15 cellular contexts compared by ENCODE assay signal in the genomic region with DNA sequence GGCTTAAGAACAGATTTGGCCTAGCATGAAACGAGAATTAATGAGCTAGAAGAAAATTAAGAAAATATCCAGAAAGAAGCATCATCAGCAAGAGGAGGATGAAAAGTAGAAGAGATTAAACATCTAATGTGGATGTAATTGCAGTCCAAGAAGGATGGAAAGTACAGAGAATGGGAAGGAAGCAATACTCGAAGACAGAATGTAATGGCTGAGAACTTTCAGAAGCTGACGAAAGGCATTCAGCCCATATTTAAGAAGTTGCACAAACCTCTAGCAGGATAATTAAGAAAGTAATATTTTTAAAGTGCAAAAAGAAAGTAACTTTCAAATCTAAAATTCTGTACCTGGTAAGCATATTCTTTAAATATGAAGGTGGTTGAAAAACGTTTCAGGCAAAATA.
DNase-seq lines count a peak whose midpoint lies in the region; ATAC-seq, FAIRE-seq and TF ChIP-seq lines count a peak whose summit lies in the region.
"Had no signal": no experiment of that assay in that cellular context is flagged by ENCODE, and none has a peak within 500 bp of the region (broad histone marks: within the 10 kb centered on the region; RNA-seq: fewer than 3 reads in every experiment).

No MANE protein-coding gene starts in this region.

- TF ChIP-seq CTCF in HepG2 (CRISPR knock-in tag; IDR thresholded peaks at IDR 0.05) (no peak), right lobe of liver (IDR thresholded peaks at IDR 0.05) (no peak), WTC11 (IDR thresholded peaks at IDR 0.05) (no peak), endothelial cell (IDR thresholded peaks at IDR 0.05; ENCODE audit: unreplicated experiment) (no peak)

- H3K4me1 Mint-ChIP-seq in WTC11 (no peaks in the 10 kb centered on the region), endothelial cell (ENCODE audit: unreplicated experiment) (no peaks in the 10 kb centered on the region)
- H3K4me1 Mint-ChIP-seq: CD4-positive, alpha-beta memory T cell had no signal

- H3K4me3 ChIP-seq in HepG2 (replicated peaks in 1 of 3; ENCODE audit: insufficient read depth in 1 of 3, low read depth in 2 of 3, low read length in 3 of 3), result no peak overlapping the region
- H3K4me3 ChIP-seq in right lobe of liver, result no peak overlapping the region
- H3K4me3 ChIP-seq in Karpas-422 (ENCODE audit: low read length), result no peak overlapping the region
- H3K4me3 ChIP-seq: GM12878 had no signal

- H3K4me3 Mint-ChIP-seq in WTC11 (no peak overlapping the region), endothelial cell (ENCODE audit: unreplicated experiment) (peak overlapping the region; percentile 34)
- H3K4me3 Mint-ChIP-seq: CD4-positive, alpha-beta memory T cell had no signal

- TF ChIP-seq RAD21 in HepG2 (CRISPR knock-in tag; IDR thresholded peaks at IDR 0.05), result no peak

- H4K20me1 ChIP-seq in HepG2 (ENCODE audit: insufficient read depth, low read length) (no peaks in the 10 kb centered on the region), Karpas-422 (ENCODE audit: insufficient read depth, low read depth, low read length) (no peaks in the 10 kb centered on the region)

- peaks cover 26% of the 10 kb centered on the region for H3K9me3 Mint-ChIP-seq in WTC11
- H3K9me3 Mint-ChIP-seq in endothelial cell (ENCODE audit: unreplicated experiment), result no peaks in the 10 kb centered on the region

- H3K4me1 ChIP-seq in HepG2 (ENCODE audit: insufficient read depth, low read length), result no peaks in the 10 kb centered on the region
- no peaks in the 10 kb centered on the region for H3K4me1 ChIP-seq in right lobe of liver
- no peaks in the 10 kb centered on the region for H3K4me1 ChIP-seq in Karpas-422 (ENCODE audit: low read length)

- H3K27me3 Mint-ChIP-seq in WTC11 (ENCODE audit: low read depth), result no peaks in the 10 kb centered on the region
- peaks cover 2% of the 10 kb centered on the region for H3K27me3 Mint-ChIP-seq in endothelial cell (ENCODE audit: unreplicated experiment)
- H3K27me3 Mint-ChIP-seq: CD4-positive, alpha-beta memory T cell had no signal

- ATAC-seq in HepG2 (no peak), right lobe of liver (no peak), WTC11 (no peak)
- ATAC-seq: GM12878 had no signal

- 98% methylated on average over 4 of the region's 4 CpGs for whole genome bisulfite sequencing in HepG2 (ENCODE audit: low lambda C conversion rate)
- 87% methylated on average over 4 of the region's 4 CpGs for WGBS in right lobe of liver (ENCODE audit: insufficient coverage, low coverage, low lambda C conversion rate, missing lambda C conversion rate)

- H3K27me3 ChIP-seq in HepG2 (ENCODE audit: control insufficient read depth in 1 of 2, insufficient read depth in 2 of 2, low read length in 2 of 2) (no peaks in the 10 kb centered on the region), right lobe of liver (no peaks in the 10 kb centered on the region), Karpas-422 (ENCODE audit: low read length) (no peaks in the 10 kb centered on the region)

- no peak for DNase-seq in HepG2 (ENCODE audit: low spot score)
- no peak for DNase-seq in right lobe of liver
- DNase-seq in WTC11 (ENCODE audit: low spot score), result no peak
- no peak for DNase-seq in endothelial cell (ENCODE audit: low spot score)
- no peak for DNase-seq in Karpas-422
- DNase-seq in islet precursor cell, result no peak
- DNase-seq: C1 segment of cervical spinal cord; Calu3; CD4-positive, alpha-beta memory T cell; COR-L47; DMS53; DMS79 treated with DMSO at 0.1 percent for 48 hours; H7; HCEC 1CT had no signal

- H3K4me2 ChIP-seq in HepG2 (ENCODE audit: low read depth, low read length), result no peak overlapping the region
- H3K4me2 ChIP-seq in Karpas-422 (ENCODE audit: low read depth, low read length, poor library complexity, severe bottlenecking), result no peak overlapping the region

- no peaks in the 10 kb centered on the region for H3K9me2 ChIP-seq in Karpas-422 (replicated peaks; ENCODE audit: insufficient read depth, low read length)

- peaks cover 91% of the 10 kb centered on the region for H3K36me3 Mint-ChIP-seq in WTC11
- H3K36me3 Mint-ChIP-seq in endothelial cell (ENCODE audit: low read depth, unreplicated experiment), result peaks cover 61% of the 10 kb centered on the region

- H3K36me3 ChIP-seq in HepG2 (replicated peaks in 1 of 2; ENCODE audit: control insufficient read depth in 1 of 2, insufficient read depth in 2 of 2, low read length in 2 of 2) (peaks cover 17 to 74% of the 10 kb centered on the region in 2 experiments), right lobe of liver (peaks cover 0 to 29% (median 14%) of the 10 kb centered on the region in 4 donors), Karpas-422 (ENCODE audit: insufficient read depth, low read length) (peaks cover 68% of the 10 kb centered on the region)

- peaks cover 2% of the 10 kb centered on the region; the same call in 1 of the 2 replicates for H3K9me3 ChIP-seq in HepG2 (ENCODE audit: low read length)
- H3K9me3 ChIP-seq in right lobe of liver, result no peaks in the 10 kb centered on the region
- peaks cover 5% of the 10 kb centered on the region; the same call in 1 of the 2 replicates for H3K9me3 ChIP-seq in Karpas-422 (ENCODE audit: low read length)

- H3K27ac ChIP-seq in HepG2 (ENCODE audit: extremely low read length, insufficient read depth, low read length), result peak overlapping the region; percentile 1
- H3K27ac ChIP-seq in right lobe of liver, result no peak overlapping the region
- H3K27ac ChIP-seq in Karpas-422 (ENCODE audit: low read length), result no peak overlapping the region

- TF ChIP-seq EP300 in HepG2 (IDR thresholded peaks at IDR 0.05; ENCODE audit: low read depth in 2 of 2, low read length in 2 of 2) (no peak), HepG2 (CRISPR knock-in tag; IDR thresholded peaks at IDR 0.05; ENCODE audit: borderline replicate concordance) (no peak)

- CTCF ChIA-PET in HepG2 (lab: Yijun Ruan, JAX; ENCODE audit: low intra/inter-chr PET ratio, low total read pairs), result no interaction called here
- CTCF ChIA-PET in WTC11 (lab: Charles Lee), result no interaction called here

- POLR2A ChIA-PET in HepG2 (lab: Yijun Ruan, JAX) (no interaction called here), WTC11 (lab: Charles Lee) (no interaction called here)

- H3K79me2 ChIP-seq in HepG2 (ENCODE audit: insufficient read depth, low read length) (peaks cover 47% of the 10 kb centered on the region), Karpas-422 (ENCODE audit: low read length) (peaks cover 16% of the 10 kb centered on the region)

- intact Hi-C loops in HepG2 (cut with micrococcal nuclease; ENCODE audit: unreplicated experiment) (loop anchor here (5.0 kb wide), 1 partner anchor 58 kb away; the partner anchor contains the start of gene TRIM24), right lobe of liver (cut with DNase I) (no loop called here)

- H3K9ac ChIP-seq in HepG2 (ENCODE audit: insufficient read depth, low read depth, low read length), result no peak overlapping the region
- H3K9ac ChIP-seq in Karpas-422 (ENCODE audit: low read length), result no peak overlapping the region

- TF ChIP-seq POLR2A in HepG2 (IDR thresholded peaks at IDR 0.05; ENCODE audit: insufficient read depth in 1 of 2, low read depth in 2 of 2, low read length in 2 of 2), result no peak
- TF ChIP-seq POLR2A in right lobe of liver (IDR thresholded peaks at IDR 0.05), result no peak

- FAIRE-seq in HepG2 (lab: Jason Lieb, UNC), result no peak
- FAIRE-seq: GM12878 had no signal

- H3K27ac Mint-ChIP-seq in WTC11, result peak overlapping the region; percentile 11; the same call in 1 of the 2 replicates
- H3K27ac Mint-ChIP-seq in endothelial cell (ENCODE audit: unreplicated experiment), result no peak overlapping the region

- no TSS peak for BruUV-seq in HepG2 (replicated peaks; lab: Mats Ljungman, UMichigan)

- in situ Hi-C loops in HepG2 (cut with HindIII; ENCODE audit: extremely low pct_ligation_motif_present, low pct_unique_long_range_greater_than_20kb), result no loop called here

- no peak overlapping the region for H2AFZ ChIP-seq in HepG2 (ENCODE audit: low read length)
- H2AFZ ChIP-seq in Karpas-422 (ENCODE audit: low read length), result no peak overlapping the region

TF ChIP-seq in HepG2, 621 proteins besides CTCF, POLR2A, EP300 and RAD21:
- TF ChIP-seq ZNF841 (CRISPR knock-in tag; IDR thresholded peaks at IDR 0.05; ENCODE audit: borderline replicate concordance) (no peak), POLR2AphosphoS2 (IDR thresholded peaks at IDR 0.05; ENCODE audit: low read depth, low read length) (no peak), ZNF138 (CRISPR knock-in tag; IDR thresholded peaks at IDR 0.05; ENCODE audit: low read depth) (no peak), ZNF451 (CRISPR knock-in tag; IDR thresholded peaks at IDR 0.05) (no peak), HNRNPUL1 (IDR thresholded peaks at IDR 0.05; ENCODE audit: low read depth, low read length) (no peak), POLR2AphosphoS5 (IDR thresholded peaks at IDR 0.05; ENCODE audit: low read depth, low read length) (0 out of 2 replicates have a peak, but pooled peaks have one; percentile 15), RBM22 (optimal IDR thresholded peaks at IDR 0.05; ENCODE audit: low read length) (peak; percentile 93)

TF ChIP-seq in WTC11, 78 proteins besides CTCF, POLR2A, EP300 and RAD21 (continues in another document):
- TF ChIP-seq NFE2L1 (CRISPR knock-in tag; IDR thresholded peaks at IDR 0.05) (no peak), ETV6 (CRISPR knock-in tag; IDR thresholded peaks at IDR 0.05) (no peak), RELA (CRISPR knock-in tag; IDR thresholded peaks at IDR 0.05; ENCODE audit: borderline replicate concordance) (no peak), ELF4 (CRISPR knock-in tag; IDR thresholded peaks at IDR 0.05; ENCODE audit: low read depth) (no peak), NR1H2 (CRISPR knock-in tag; IDR thresholded peaks at IDR 0.05) (no peak), ATF6 (CRISPR knock-in tag; IDR thresholded peaks at IDR 0.05) (no peak)
- TF ChIP-seq, protein P1, sequence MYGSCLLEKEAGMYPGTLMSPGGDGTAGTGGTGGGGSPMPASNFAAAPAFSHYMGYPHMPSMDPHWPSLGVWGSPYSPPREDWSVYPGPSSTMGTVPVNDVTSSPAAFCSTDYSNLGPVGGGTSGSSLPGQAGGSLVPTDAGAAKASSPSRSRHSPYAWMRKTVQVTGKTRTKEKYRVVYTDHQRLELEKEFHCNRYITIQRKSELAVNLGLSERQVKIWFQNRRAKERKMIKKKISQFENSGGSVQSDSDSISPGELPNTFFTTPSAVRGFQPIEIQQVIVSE (CRISPR knock-in tag; IDR thresholded peaks at IDR 0.05; ENCODE audit: borderline replicate concordance), result no peak
